In genomic region chr14:103517626-103518415, GRCh38 we compare ENCODE assay signal across 8 cellular contexts. TPM values are rescaled to one million over a fixed set of nuclear protein-coding genes. Genes with fewer than 3 reads are reported as not detected.
A peak's percentile ranks its signal among the peaks of the same experiment; 100 is the strongest.
DNase-seq lines count a peak whose midpoint lies in the region; ATAC-seq and TF ChIP-seq lines count a peak whose summit lies in the region.

No MANE protein-coding gene starts in this region.

- H3K27me3 ChIP-seq in SK-N-SH (ENCODE audit: insufficient read depth): peaks cover 10% of the 10 kb centered on the region
- H3K27me3 ChIP-seq in neuronal stem cell (ENCODE audit: control insufficient read depth in 3 of 3, insufficient read depth in 3 of 3, low read depth in 1 of 3, low read length in 3 of 3): peaks cover 0 to under 1% (median 0%) of the 10 kb centered on the region in 3 experiments

- no peaks in the 10 kb centered on the region for H3K9me2 ChIP-seq in SK-N-SH

- peak overlapping the region; percentile 93 for H3K18ac ChIP-seq in neuronal stem cell (ENCODE audit: low read length)

- peaks cover 13% of the 10 kb centered on the region for H3K79me1 ChIP-seq in neuronal stem cell (ENCODE audit: low read depth, low read length)

- H3K4me2 ChIP-seq in SK-N-SH (no peak overlapping the region), neuronal stem cell (ENCODE audit: insufficient read depth, low read length, poor library complexity, severe bottlenecking) (no peak overlapping the region)

- H3K79me2 ChIP-seq in SK-N-SH (ENCODE audit: insufficient read depth): no peaks in the 10 kb centered on the region

- intact Hi-C loops in Right ventricle myocardium inferior (cut with DNase I): loop anchor here (2.0 kb wide), 1 partner anchor 29 kb away; no protein-coding TSS in a partner anchor

- H4K20me1 ChIP-seq in SK-N-SH (ENCODE audit: insufficient read depth): no peaks in the 10 kb centered on the region

- H3K4me1 ChIP-seq in SK-N-SH (ENCODE audit: control insufficient read depth in 1 of 2, insufficient read depth in 2 of 2, low read depth in 1 of 2, low read length in 1 of 2) (peaks cover 0 to 21% of the 10 kb centered on the region in 2 experiments; a peak in 1 of 4 replicates), neuronal stem cell (ENCODE audit: control insufficient read depth in 2 of 2, insufficient read depth in 1 of 2, low read depth in 1 of 2, low read length in 2 of 2) (peaks cover 18 to 44% of the 10 kb centered on the region in 2 donors)

- no peak for TF ChIP-seq CTCF in 22Rv1 (IDR thresholded peaks at IDR 0.05)
- no peak for TF ChIP-seq CTCF in SK-N-SH (IDR thresholded peaks at IDR 0.05)

- H3K4me3 ChIP-seq in SK-N-SH (ENCODE audit: low read depth in 2 of 2, low read length in 1 of 2) (no peak overlapping the region), neuronal stem cell (ENCODE audit: low read length in 2 of 2) (no peak overlapping the region)

- H2BK120ac ChIP-seq in neuronal stem cell (ENCODE audit: low read depth, low read length): peak overlapping the region; percentile 83

- H3K27ac ChIP-seq in 22Rv1: peak overlapping the region; percentile 96; the same call in 1 of the 2 replicates
- H3K27ac ChIP-seq in SK-N-SH (ENCODE audit: low read depth in 2 of 2, low read length in 1 of 2): no peak overlapping the region
- no peak overlapping the region for H3K27ac ChIP-seq in neuronal stem cell (replicated peaks; ENCODE audit: low read length)

- ATAC-seq in Right ventricle myocardium inferior (peak; percentile 21), GM21528 (IDR thresholded peaks at IDR 0.05; ENCODE audit: low FRiP score, unreplicated experiment) (no peak), HG03135 (IDR thresholded peaks at IDR 0.05; ENCODE audit: unreplicated experiment) (no peak)

- H3K23ac ChIP-seq in neuronal stem cell (ENCODE audit: low read depth, low read length, poor library complexity): no peak overlapping the region

- H3K9ac ChIP-seq in SK-N-SH (no peak overlapping the region), neuronal stem cell (ENCODE audit: low read depth, low read length, poor library complexity) (peak overlapping the region; percentile 67)

- H2BK5ac ChIP-seq in neuronal stem cell (ENCODE audit: low read length): no peak overlapping the region

- H2AFZ ChIP-seq in SK-N-SH (ENCODE audit: low read depth) (no peak overlapping the region), neuronal stem cell (ENCODE audit: low read length) (no peak overlapping the region)

- DNase-seq in SK-N-SH (peak; percentile 57), Right ventricle myocardium inferior (ENCODE audit: missing footprints) (no peak), neuronal stem cell (ENCODE audit: low spot score) (no peak), kidney glomerular epithelial cell (lab: John Stamatoyannopoulos, UW) (no peak), superior temporal gyrus (ENCODE audit: extremely low spot score) (no peak)

- H2BK12ac ChIP-seq in neuronal stem cell (ENCODE audit: low read length): peak overlapping the region; percentile 4

- H4K91ac ChIP-seq in neuronal stem cell (ENCODE audit: low read depth, low read length, poor library complexity): no peak overlapping the region

- H3K9me3 ChIP-seq in SK-N-SH (no peaks in the 10 kb centered on the region), neuronal stem cell (replicated peaks in 1 of 2; ENCODE audit: control insufficient read depth in 2 of 2, insufficient read depth in 1 of 2, low read depth in 1 of 2, low read length in 2 of 2) (no peaks in the 10 kb centered on the region)

- CTCF ChIA-PET in SK-N-SH (lab: Yijun Ruan, JAX): interaction anchor here (0.9 to 9.6 kb wide), 23 partner anchors 9 to 181 kb away, joined by 3 to 194 read pairs (median 5); partner anchors contain the start of gene TRMT61A

- H3K36me3 ChIP-seq in SK-N-SH (replicated peaks in 1 of 2; ENCODE audit: control insufficient read depth in 1 of 2, insufficient read depth in 2 of 2, low read length in 1 of 2) (peaks cover 0 to 4% of the 10 kb centered on the region in 2 experiments), neuronal stem cell (replicated peaks in 1 of 2; ENCODE audit: control insufficient read depth in 2 of 2, insufficient read depth in 2 of 2, low read length in 2 of 2) (peaks cover 18 to 34% of the 10 kb centered on the region in 2 donors)

- peak overlapping the region; percentile 98 for H2AK5ac ChIP-seq in neuronal stem cell (ENCODE audit: low read depth, low read length)

- TF ChIP-seq EP300 in SK-N-SH (IDR thresholded peaks at IDR 0.05; ENCODE audit: borderline replicate concordance in 1 of 2, low read depth in 1 of 2, low read length in 1 of 2): no peak

- POLR2A ChIA-PET in SK-N-SH (lab: Yijun Ruan, JAX): interaction anchor here (1.0 kb wide), 1 partner anchor 44 kb away, joined by 3 read pairs; no protein-coding TSS in a partner anchor

- TF ChIP-seq RAD21 in SK-N-SH (IDR thresholded peaks at IDR 0.05; ENCODE audit: low read length): no peak

- 80% methylated on average over 18 of the region's 21 CpGs for WGBS in SK-N-SH (ENCODE audit: low lambda C conversion rate)
- no CpG with 5 or more reads among the region's 21 CpGs for WGBS in neuronal stem cell (ENCODE audit: extremely low coverage in 2 of 2, insufficient read length in 2 of 2, insufficient replicate concordance in 1 of 2), 2 donors

- H3K4ac ChIP-seq in neuronal stem cell (ENCODE audit: low read length): peak overlapping the region; percentile 3

- peak overlapping the region; percentile 48 for H4K8ac ChIP-seq in neuronal stem cell (ENCODE audit: low read depth, low read length)

- peak overlapping the region; percentile 83 for H2BK15ac ChIP-seq in neuronal stem cell (ENCODE audit: low read length)

- H3F3A ChIP-seq in SK-N-SH (replicated peaks; ENCODE audit: insufficient read depth): peaks cover 20% of the 10 kb centered on the region

- H3K14ac ChIP-seq in neuronal stem cell (ENCODE audit: low read length): peak overlapping the region; percentile 44

TF ChIP-seq in SK-N-SH, 30 proteins besides CTCF, POLR2A, EP300 and RAD21:
- TF ChIP-seq SMC3 (IDR thresholded peaks at IDR 0.05; ENCODE audit: low read depth, low read length): no peak
- no peak for TF ChIP-seq PBX3 (IDR thresholded peaks at IDR 0.05)
TF ChIP-seq in SK-N-SH: peak in this region for 0.

RNA-seq across cellular contexts. Expression of gene CKB, which starts 4.8 kb away (rescaled TPM):
- polyA plus RNA-seq in SK-N-SH (2012; rRNA removed): 47.6 and 53.0 TPM in 2 replicates
- 24.1 and 41.5 TPM in 2 replicates for polyA plus RNA-seq in SK-N-SH (2012; cell fraction: cytosol; rRNA removed)
- polyA plus RNA-seq in SK-N-SH (2012; cell fraction: nucleus; rRNA removed): 111 and 208 TPM in 2 replicates
- total RNA-seq in Right ventricle myocardium inferior: 577 TPM
- 418 TPM for polyA plus RNA-seq in neuronal stem cell (2013, experiment 1 of 2)
- polyA plus RNA-seq in neuronal stem cell (2013, experiment 2 of 2): 412 TPM

RNA-seq across cellular contexts. Expression of gene TRMT61A, which starts 11.2 kb away (rescaled TPM):
- polyA plus RNA-seq in SK-N-SH (2012; rRNA removed): 15.8 and 18.1 TPM in 2 replicates
- 6.9 and 12.1 TPM in 2 replicates for polyA plus RNA-seq in SK-N-SH (2012; cell fraction: cytosol; rRNA removed)
- polyA plus RNA-seq in SK-N-SH (2012; cell fraction: nucleus; rRNA removed): 32.9 and 37.6 TPM in 2 replicates
- total RNA-seq in Right ventricle myocardium inferior: 5.6 TPM
- 2.1 TPM for polyA plus RNA-seq in neuronal stem cell (2013, experiment 1 of 2)
- 2.2 TPM for polyA plus RNA-seq in neuronal stem cell (2013, experiment 2 of 2)

RNA-seq across cellular contexts. Expression of gene BAG5, which starts 44.6 kb away (rescaled TPM):
- 5.2 and 5.9 TPM in 2 replicates for polyA plus RNA-seq in SK-N-SH (2012; rRNA removed)
- 7.9 and 8.3 TPM in 2 replicates for polyA plus RNA-seq in SK-N-SH (2012; cell fraction: cytosol; rRNA removed)
- 3.4 and 5.4 TPM in 2 replicates for polyA plus RNA-seq in SK-N-SH (2012; cell fraction: nucleus; rRNA removed)
- 16.1 TPM for total RNA-seq in Right ventricle myocardium inferior
- 11.7 TPM for polyA plus RNA-seq in neuronal stem cell (2013, experiment 1 of 2)
- polyA plus RNA-seq in neuronal stem cell (2013, experiment 2 of 2): 11.8 TPM

RNA-seq across cellular contexts. Expression of gene COA8, which starts 44.9 kb away (rescaled TPM):
- 25.2 and 25.4 TPM in 2 replicates for polyA plus RNA-seq in SK-N-SH (2012; rRNA removed)
- polyA plus RNA-seq in SK-N-SH (2012; cell fraction: cytosol; rRNA removed): 29.8 and 31.6 TPM in 2 replicates
- polyA plus RNA-seq in SK-N-SH (2012; cell fraction: nucleus; rRNA removed): 4.9 and 8.9 TPM in 2 replicates
- 49.3 TPM for total RNA-seq in Right ventricle myocardium inferior
- polyA plus RNA-seq in neuronal stem cell (2013, experiment 1 of 2): 45.8 TPM
- polyA plus RNA-seq in neuronal stem cell (2013, experiment 2 of 2): 47.5 TPM
